ENCODE assay signal across 35 cellular contexts in genomic region chr4:160956875-160957274, GRCh38.
"Had no signal": no experiment of that assay in that cellular context is flagged by ENCODE, and none has a peak within 500 bp of the region (broad histone marks: within the 10 kb centered on the region; RNA-seq: fewer than 3 reads in every experiment).

No MANE protein-coding gene starts in this region.

- H3K4me3 ChIP-seq: ascending aorta, cardiac muscle cell had no signal

- H3K27me3 Mint-ChIP-seq: activated B cell treated with CpG ODN at 0.5 μM for 24 hours; activated CD4-positive, alpha-beta memory T cell treated with anti-CD3 and anti-CD28 coated beads for 36 hours; activated CD4-positive, alpha-beta T cell treated with anti-CD3 and anti-CD28 coated beads, Interleukin-2, amount 10 ng/mL, durations not matched to agents 24 days and 14 days; activated CD8-positive, alpha-beta T cell treated with anti-CD3 and anti-CD28 coated beads for 36 hours; activated naive CD4-positive, alpha-beta T cell treated with anti-CD3 and anti-CD28 coated beads, Interleukin-2, amount 10 ng/mL, durations not matched to agents 7 days and 5 days; activated naive CD8-positive, alpha-beta T cell treated with anti-CD3 and anti-CD28 coated beads for 36 hours; activated T-helper 17 cell treated with anti-CD3 and anti-CD28 coated beads, Interleukin-2, amount 50 U/mL, for 72 hours; central memory CD8-positive, alpha-beta T cell had no signal

- H3K4me3 Mint-ChIP-seq: activated B cell treated with CpG ODN at 0.5 μM for 24 hours; activated CD4-positive, alpha-beta memory T cell treated with anti-CD3 and anti-CD28 coated beads for 36 hours; activated CD4-positive, alpha-beta T cell treated with anti-CD3 and anti-CD28 coated beads, Interleukin-2, amount 10 ng/mL, durations not matched to agents 24 days and 14 days; activated CD8-positive, alpha-beta T cell treated with anti-CD3 and anti-CD28 coated beads for 36 hours; activated naive CD4-positive, alpha-beta T cell treated with anti-CD3 and anti-CD28 coated beads, Interleukin-2, amount 10 ng/mL, durations not matched to agents 7 days and 5 days; activated naive CD8-positive, alpha-beta T cell treated with anti-CD3 and anti-CD28 coated beads for 36 hours; activated T-cell treated with anti-CD3 and anti-CD28 coated beads, Interleukin-2, amount 50 U/mL, for 4 hours; activated T-cell treated with anti-CD3 and anti-CD28 coated beads, Interleukin-2, amount 50 U/mL, for 72 hours; activated T-helper 1 cell treated with anti-CD3 and anti-CD28 coated beads, Interleukin-12 subunit alpha, Interleukin-12 subunit beta, Interleukin-2, Interleukin-4 antibody, amounts not matched to agents 30 ng/mL and 10 ng/mL and 1 ng/mL, durations not matched to agents 14 hours and 24 hours and 36 hours; activated T-helper 17 cell treated with anti-CD3 and anti-CD28 coated beads, Interleukin-2, amount 50 U/mL, for 72 hours; brain; central memory CD8-positive, alpha-beta T cell; T-helper 1 cell treated with Interleukin-12 subunit alpha and Interleukin-12 subunit beta and Interleukin-4 antibody, amounts not matched to agents 30 μg/mL and 1 μg/mL, for 36 hours; T-helper 2 cell treated with Interferon-gamma antibody and Interleukin-4, amounts not matched to agents 5 μg/mL and 100 μg/mL, for 36 hours had no signal

- H3K9me3 Mint-ChIP-seq: activated CD4-positive, alpha-beta T cell treated with anti-CD3 and anti-CD28 coated beads, Interleukin-2, amount 10 ng/mL, durations not matched to agents 24 days and 14 days; activated T-helper 1 cell treated with anti-CD3 and anti-CD28 coated beads, Interleukin-12 subunit alpha, Interleukin-12 subunit beta, Interleukin-2, Interleukin-4 antibody, amounts not matched to agents 30 ng/mL and 10 ng/mL and 1 ng/mL, durations not matched to agents 14 hours and 24 hours and 36 hours; brain had no signal

- H3K9me3 ChIP-seq: ascending aorta had no signal

- H3K4me1 Mint-ChIP-seq: activated B cell treated with CpG ODN at 0.5 μM for 24 hours; activated CD4-positive, alpha-beta T cell treated with anti-CD3 and anti-CD28 coated beads, Interleukin-2, amount 10 ng/mL, durations not matched to agents 24 days and 14 days; activated naive CD4-positive, alpha-beta T cell treated with anti-CD3 and anti-CD28 coated beads, Interleukin-2, amount 10 ng/mL, durations not matched to agents 7 days and 5 days; activated naive CD8-positive, alpha-beta T cell treated with anti-CD3 and anti-CD28 coated beads for 36 hours; activated T-helper 17 cell treated with anti-CD3 and anti-CD28 coated beads, Interleukin-2, amount 50 U/mL, for 72 hours; brain; central memory CD8-positive, alpha-beta T cell had no signal

- H3K27ac ChIP-seq: ascending aorta, cardiac muscle cell, VCaP had no signal

- H3K36me3 ChIP-seq: ascending aorta, cardiac muscle cell had no signal

- H3K27ac Mint-ChIP-seq: activated B cell treated with CpG ODN at 0.5 μM for 24 hours; activated CD4-positive, alpha-beta memory T cell treated with anti-CD3 and anti-CD28 coated beads for 36 hours; activated CD4-positive, alpha-beta T cell treated with anti-CD3 and anti-CD28 coated beads, Interleukin-2, amount 10 ng/mL, durations not matched to agents 24 days and 14 days; activated CD8-positive, alpha-beta T cell treated with anti-CD3 and anti-CD28 coated beads for 36 hours; activated naive CD4-positive, alpha-beta T cell treated with anti-CD3 and anti-CD28 coated beads, Interleukin-2, amount 10 ng/mL, durations not matched to agents 7 days and 5 days; activated naive CD4-positive, alpha-beta T cell treated with anti-CD3 and anti-CD28 coated beads, Interleukin-2, amount 50 U/mL, for 72 hours; activated naive CD8-positive, alpha-beta T cell treated with anti-CD3 and anti-CD28 coated beads for 36 hours; activated T-cell treated with anti-CD3 and anti-CD28 coated beads, Interleukin-2, amount 50 U/mL, for 72 hours; activated T-helper 1 cell treated with anti-CD3 and anti-CD28 coated beads, Interleukin-12 subunit alpha, Interleukin-12 subunit beta, Interleukin-2, Interleukin-4 antibody, amounts not matched to agents 30 ng/mL and 10 ng/mL and 1 ng/mL, durations not matched to agents 14 hours and 24 hours and 36 hours; activated T-helper 17 cell treated with anti-CD3 and anti-CD28 coated beads, Interleukin-2, amount 50 U/mL, for 72 hours; brain; T-helper 1 cell treated with Interleukin-12 subunit alpha and Interleukin-12 subunit beta and Interleukin-4 antibody, amounts not matched to agents 30 μg/mL and 1 μg/mL, for 36 hours; T-helper 2 cell treated with Interferon-gamma antibody and Interleukin-4, amounts not matched to agents 5 μg/mL and 100 μg/mL, for 36 hours had no signal

- H3K27me3 ChIP-seq: ascending aorta, cardiac muscle cell had no signal

- ATAC-seq: activated CD8-positive, alpha-beta T cell treated with anti-CD3 and anti-CD28 coated beads for 36 hours; activated naive CD4-positive, alpha-beta T cell treated with anti-CD3 and anti-CD28 coated beads, Interleukin-2, amount 50 U/mL, for 72 hours; activated T-cell treated with anti-CD3 and anti-CD28 coated beads, Interleukin-2, amount 50 U/mL, for 4 hours; activated T-cell treated with anti-CD3 and anti-CD28 coated beads, Interleukin-2, amount 50 U/mL, for 72 hours; activated T-helper 17 cell treated with anti-CD3 and anti-CD28 coated beads, Interleukin-2, amount 50 U/mL, for 72 hours had no signal

- H3K4me1 ChIP-seq: ascending aorta had no signal

- DNase-seq: activated B cell treated with CpG ODN at 0.5 μM for 24 hours; activated CD4-positive, alpha-beta memory T cell treated with anti-CD3 and anti-CD28 coated beads for 36 hours; activated CD4-positive, alpha-beta T cell treated with anti-CD3 and anti-CD28 coated beads for 4 hours; activated CD4-positive, alpha-beta T cell treated with anti-CD3 and anti-CD28 coated beads, Interleukin-2, amount 10 ng/mL, durations not matched to agents 24 days and 14 days; activated CD4-positive, alpha-beta T cell treated with anti-CD3 and anti-CD28 coated beads, Interleukin-2, amount 50 U/mL, for 1 hour; activated CD4-positive, alpha-beta T cell treated with anti-CD3 and anti-CD28 coated beads, Interleukin-2, amount 50 U/mL, for 4 hours; activated CD4-positive, CD25-positive, alpha-beta regulatory T cell treated with anti-CD3 and anti-CD28 coated beads, Interleukin-2, amount 50 U/mL, for 72 hours; activated CD8-positive, alpha-beta memory T cell treated with anti-CD3 and anti-CD28 coated beads, Interleukin-2, amount 50 U/mL, for 4 hours; activated CD8-positive, alpha-beta T cell treated with anti-CD3 and anti-CD28 coated beads for 36 hours; activated effector memory CD4-positive, alpha-beta T cell treated with anti-CD3 and anti-CD28 coated beads, Interleukin-2, amount 50 U/mL, for 16 hours; activated gamma-delta T cell treated with Interleukin-2 at 50 U/mL for 16 hours; activated naive CD4-positive, alpha-beta T cell; activated naive CD4-positive, alpha-beta T cell treated with anti-CD3 and anti-CD28 coated beads, Interleukin-2, amount 10 ng/mL, durations not matched to agents 7 days and 5 days; activated naive CD8-positive, alpha-beta T cell treated with anti-CD3 and anti-CD28 coated beads for 36 hours; activated T-cell treated with anti-CD3 and anti-CD28 coated beads for 4 hours; activated T-cell treated with anti-CD3 and anti-CD28 coated beads, Interleukin-2, amount 50 U/mL, for 1 hour; activated T-cell treated with anti-CD3 and anti-CD28 coated beads, Interleukin-2, amount 50 U/mL, for 4 hours; activated T-cell treated with anti-CD3 and anti-CD28 coated beads, Interleukin-2, amount 50 U/mL, for 72 hours; amygdala; anterior cingulate cortex; caudate nucleus; cerebellar nuclear complex; T-helper 1 cell; T-helper 2 cell; T-helper 9 cell had no signal

- H3K36me3 Mint-ChIP-seq: activated CD4-positive, alpha-beta memory T cell treated with anti-CD3 and anti-CD28 coated beads for 36 hours; activated naive CD4-positive, alpha-beta T cell treated with anti-CD3 and anti-CD28 coated beads, Interleukin-2, amount 10 ng/mL, durations not matched to agents 7 days and 5 days; activated naive CD4-positive, alpha-beta T cell treated with anti-CD3 and anti-CD28 coated beads, Interleukin-2, amount 50 U/mL, for 72 hours; activated naive CD8-positive, alpha-beta T cell treated with anti-CD3 and anti-CD28 coated beads for 36 hours; brain had no signal
